ENCODE assay signal across 32 cellular contexts in genomic region chr10:105398202-105398601, GRCh38.
DNase-seq lines count a peak whose midpoint lies in the region; ATAC-seq, FAIRE-seq and TF ChIP-seq lines count a peak whose summit lies in the region.
"Had no signal": no experiment of that assay in that cellular context is flagged by ENCODE, and none has a peak within 500 bp of the region (broad histone marks: within the 10 kb centered on the region; RNA-seq: fewer than 3 reads in every experiment).

No MANE protein-coding gene starts in this region.

- H3K27me3 Mint-ChIP-seq in GM23338 (ENCODE audit: insufficient read depth, low read depth, poor library complexity): no peaks in the 10 kb centered on the region
- H3K27me3 Mint-ChIP-seq: activated CD4-positive, alpha-beta memory T cell treated with anti-CD3 and anti-CD28 coated beads for 36 hours; activated naive CD8-positive, alpha-beta T cell treated with anti-CD3 and anti-CD28 coated beads, Interleukin-2, amount 10 ng/mL, durations not matched to agents 7 days and 5 days; stimulated activated naive B cell treated with anti-CD40 and anti-IgM and Interleukin-4, amounts not matched to agents 10 μg/mL and 1 μg/mL and 100 μg/mL, for 72 hours had no signal

- FAIRE-seq in GM19239 (lab: Jason Lieb, UNC): no peak
- FAIRE-seq: endometrium, islet of Langerhans, TTC549 had no signal

- no peaks in the 10 kb centered on the region for H3K9me3 Mint-ChIP-seq in GM23338
- H3K9me3 Mint-ChIP-seq: activated CD4-positive, alpha-beta memory T cell treated with anti-CD3 and anti-CD28 coated beads for 36 hours had no signal

- no peak overlapping the region for H3K4me2 ChIP-seq in GM23338
- H3K4me2 ChIP-seq: KMS-11 had no signal

- H3K36me3 ChIP-seq in GM23338 (ENCODE audit: insufficient read depth): no peaks in the 10 kb centered on the region
- H3K36me3 ChIP-seq in SJCRH30: no peaks in the 10 kb centered on the region
- H3K36me3 ChIP-seq: gastroesophageal sphincter, HAP-1, neutrophil, sigmoid colon, upper lobe of left lung had no signal

- H3K27ac ChIP-seq in GM23338 (ENCODE audit: low read depth) (no peak overlapping the region), SJCRH30 (no peak overlapping the region)
- H3K27ac ChIP-seq: body of pancreas, gastroesophageal sphincter, KMS-11, neutrophil, sigmoid colon, upper lobe of left lung had no signal

- H3K27me3 ChIP-seq in GM23338 (ENCODE audit: insufficient read depth) (no peaks in the 10 kb centered on the region), SJCRH30 (no peaks in the 10 kb centered on the region; the same call in 1 of the 2 replicates)
- H3K27me3 ChIP-seq: body of pancreas, gastroesophageal sphincter, neutrophil, sigmoid colon, upper lobe of left lung had no signal

- no peaks in the 10 kb centered on the region for H3K4me1 ChIP-seq in GM23338 (ENCODE audit: insufficient read depth)
- no peaks in the 10 kb centered on the region for H3K4me1 ChIP-seq in SJCRH30
- H3K4me1 ChIP-seq: body of pancreas, gastroesophageal sphincter, HAP-1, sigmoid colon, upper lobe of left lung had no signal

- H3K27ac Mint-ChIP-seq in GM23338: no peak overlapping the region
- H3K27ac Mint-ChIP-seq: activated CD4-positive, alpha-beta memory T cell treated with anti-CD3 and anti-CD28 coated beads for 36 hours; activated naive CD8-positive, alpha-beta T cell treated with anti-CD3 and anti-CD28 coated beads, Interleukin-2, amount 10 ng/mL, durations not matched to agents 7 days and 5 days; stimulated activated naive B cell treated with anti-CD40 and anti-IgM and Interleukin-4, amounts not matched to agents 10 μg/mL and 1 μg/mL and 100 μg/mL, for 72 hours had no signal

- no peaks in the 10 kb centered on the region for H3K9me3 ChIP-seq in SJCRH30 (replicated peaks)
- H3K9me3 ChIP-seq: body of pancreas, gastroesophageal sphincter, HAP-1, neutrophil, upper lobe of left lung had no signal

- H3K4me3 ChIP-seq in GM23338: no peak overlapping the region
- H3K4me3 ChIP-seq in SJCRH30: no peak overlapping the region
- H3K4me3 ChIP-seq: body of pancreas, gastroesophageal sphincter, HAP-1, sigmoid colon, upper lobe of left lung had no signal

- H2AFZ ChIP-seq in GM23338: peak overlapping the region; percentile 25; the same call in 1 of the 2 replicates

- H3K79me2 ChIP-seq in GM23338 (replicated peaks; ENCODE audit: insufficient read depth): no peaks in the 10 kb centered on the region

- ATAC-seq in GM23338 (no peak), HG03520 (IDR thresholded peaks at IDR 0.05; ENCODE audit: unreplicated experiment) (no peak)
- ATAC-seq: body of pancreas; gastroesophageal sphincter; PC-3; stimulated activated naive B cell treated with anti-CD40 and anti-IgM and Interleukin-4, amounts not matched to agents 10 μg/mL and 1 μg/mL and 100 μg/mL, for 72 hours had no signal

- no peaks in the 10 kb centered on the region for H3K36me3 Mint-ChIP-seq in GM23338 (ENCODE audit: low read depth)
- H3K36me3 Mint-ChIP-seq: activated CD4-positive, alpha-beta memory T cell treated with anti-CD3 and anti-CD28 coated beads for 36 hours; activated naive CD8-positive, alpha-beta T cell treated with anti-CD3 and anti-CD28 coated beads, Interleukin-2, amount 10 ng/mL, durations not matched to agents 7 days and 5 days; stimulated activated naive B cell treated with anti-CD40 and anti-IgM and Interleukin-4, amounts not matched to agents 10 μg/mL and 1 μg/mL and 100 μg/mL, for 72 hours had no signal

- no peaks in the 10 kb centered on the region for H3K9me2 ChIP-seq in GM23338 (ENCODE audit: insufficient read depth)

- DNase-seq in GM23338 (ENCODE audit: low spot score) (no peak), SJCRH30 (peak; percentile 24 to 52), foreskin melanocyte (peak; percentile 17), kidney tubule cell (ENCODE audit: low spot score) (peak; percentile 51), GM19239 (ENCODE audit: insufficient read length, low spot score) (no peak), NCI-H82 (lab: John Stamatoyannopoulos, UW) (no peak)
- DNase-seq in activated effector memory CD4-positive, alpha-beta T cell treated with Interleukin-2 at 50 U/mL for 16 hours: no peak
- DNase-seq: activated CD4-positive, alpha-beta memory T cell treated with anti-CD3 and anti-CD28 coated beads for 36 hours; activated CD4-positive, CD25-positive, alpha-beta regulatory T cell treated with anti-CD3 and anti-CD28 coated beads, Interleukin-2, amount 50 U/mL, for 72 hours; activated CD8-positive, alpha-beta memory T cell treated with anti-CD3 and anti-CD28 coated beads, Interleukin-2, amount 50 U/mL, for 48 hours; activated naive CD8-positive, alpha-beta T cell treated with anti-CD3 and anti-CD28 coated beads, Interleukin-2, amount 10 ng/mL, durations not matched to agents 7 days and 5 days; body of pancreas; cerebellar nuclear complex; GDM1; NCI-H1436; NCI-H2107; NCI-H446 treated with DMSO at 0.1 percent for 48 hours; NK-92 treated with Interleukin-12 subunit alpha and Interleukin-12 subunit beta, amount 100 ng/mL, for 24 hours; PC-3; SIG-M5; sigmoid colon; stimulated activated CD4-positive, alpha-beta T cell treated with anti-CD3 and anti-CD28 coated beads, Interleukin-15, amount 100 ng/mL, for 24 hours; stimulated activated naive B cell treated with anti-CD40 and anti-IgM and Interleukin-4, amounts not matched to agents 10 μg/mL and 1 μg/mL and 100 μg/mL, for 72 hours; upper lobe of left lung had no signal

- H4K20me1 ChIP-seq in GM23338 (replicated peaks; ENCODE audit: insufficient read depth): no peaks in the 10 kb centered on the region

- no peak overlapping the region for H3K4me3 Mint-ChIP-seq in GM23338
- H3K4me3 Mint-ChIP-seq: activated CD4-positive, alpha-beta memory T cell treated with anti-CD3 and anti-CD28 coated beads for 36 hours; activated naive CD8-positive, alpha-beta T cell treated with anti-CD3 and anti-CD28 coated beads, Interleukin-2, amount 10 ng/mL, durations not matched to agents 7 days and 5 days; stimulated activated naive B cell treated with anti-CD40 and anti-IgM and Interleukin-4, amounts not matched to agents 10 μg/mL and 1 μg/mL and 100 μg/mL, for 72 hours had no signal

- peaks cover 9% of the 10 kb centered on the region; the same call in 2 of the 3 replicates for H3K4me1 Mint-ChIP-seq in GM23338
- H3K4me1 Mint-ChIP-seq: activated naive CD8-positive, alpha-beta T cell treated with anti-CD3 and anti-CD28 coated beads, Interleukin-2, amount 10 ng/mL, durations not matched to agents 7 days and 5 days; stimulated activated naive B cell treated with anti-CD40 and anti-IgM and Interleukin-4, amounts not matched to agents 10 μg/mL and 1 μg/mL and 100 μg/mL, for 72 hours had no signal

- no peak for TF ChIP-seq CTCF in GM23338 (conservative IDR thresholded peaks at IDR 0.05; ENCODE audit: low read depth in 2 of 2)

- H3F3A ChIP-seq in GM23338 (replicated peaks; ENCODE audit: low read depth): no peaks in the 10 kb centered on the region

TF ChIP-seq in GM23338, 12 proteins besides CTCF, POLR2A, EP300 and RAD21 (continues in another document):
- no peak for TF ChIP-seq ZNF331 (CRISPR knock-in tag; IDR thresholded peaks at IDR 0.05; ENCODE audit: low read depth)

Comparison
In these comparisons a context has a peak if more than half of its experiments do, and no peak if none do; other contexts are left out.
1. DNase-seq: peak in SJCRH30 (2 of 2), foreskin melanocyte (single experiment) and kidney tubule cell (single experiment); none in GM23338 (single experiment), GM19239 (single experiment), NCI-H82 (single experiment) and activated effector memory CD4-positive, alpha-beta T cell treated with Interleukin-2 at 50 U/mL for 16 hours (single experiment).